In genomic region chr6:15504581-15505350, GRCh38 we compare ENCODE assay signal across 8 cellular contexts.
DNase-seq lines count a peak whose midpoint lies in the region; ATAC-seq and TF ChIP-seq lines count a peak whose summit lies in the region.

No MANE protein-coding gene starts in this region.

- peaks cover 0 to 88% (median 3%) of the 10 kb centered on the region in 3 donors for H3K36me3 Mint-ChIP-seq in naive thymus-derived CD8-positive, alpha-beta T cell

- DNase-seq in DMS53 (lab: John Stamatoyannopoulos, UW) (peak; percentile 75), NCI-H2171 (lab: John Stamatoyannopoulos, UW) (peak; percentile 45), cerebellar cortex (ENCODE audit: low spot score) (peak; percentile 71), tibial artery (peak; percentile 63 to 85), cortex of kidney (lab: John Stamatoyannopoulos, UW) (no peak)
- no peak for DNase-seq in naive thymus-derived CD8-positive, alpha-beta T cell
- DNase-seq in stimulated activated CD4-positive, alpha-beta T cell treated with anti-CD3 and anti-CD28 coated beads, Interleukin-2, amount 100 ng/mL, for 48 hours = no peak

- TF ChIP-seq RAD21 in liver (IDR thresholded peaks at IDR 0.05) = peak; percentile 45 to 47

- 26% methylated on average over 26 of the region's 26 CpGs for WGBS in liver

- no peaks in the 10 kb centered on the region for H3K27me3 ChIP-seq in liver (ENCODE audit: control insufficient read depth in 4 of 4, insufficient read depth in 4 of 4, low read length in 3 of 4)
- no peaks in the 10 kb centered on the region for H3K27me3 ChIP-seq in tibial artery

- no peak for ATAC-seq in naive thymus-derived CD8-positive, alpha-beta T cell

- H3K4me1 ChIP-seq in liver (ENCODE audit: control insufficient read depth in 4 of 4, insufficient read depth in 4 of 4, low read length in 3 of 4) = peaks cover 3 to 25% (median 16%) of the 10 kb centered on the region in 4 donors
- H3K4me1 ChIP-seq in tibial artery = peaks cover 3 to 40% (median 22%) of the 10 kb centered on the region in 4 donors

- intact Hi-C loops in tibial artery (cut with DNase I; ENCODE audit: low total_unique reads) = loop anchor here (10.0 kb wide), 1 partner anchor 120 kb away; no protein-coding TSS in a partner anchor

- no peak overlapping the region for H3K9ac ChIP-seq in liver (ENCODE audit: low read depth in 1 of 2, low read length in 2 of 2)

- no peaks in the 10 kb centered on the region for H3K27me3 Mint-ChIP-seq in naive thymus-derived CD8-positive, alpha-beta T cell

- peak overlapping the region in 3 of 10 donors; percentile 43 to 59 (median 57) for H3K27ac Mint-ChIP-seq in naive thymus-derived CD8-positive, alpha-beta T cell

- H3K4me1 Mint-ChIP-seq in naive thymus-derived CD8-positive, alpha-beta T cell = peaks cover 0 to 17% (median 11%) of the 10 kb centered on the region in 4 donors

- H3K27ac ChIP-seq in liver (ENCODE audit: low read depth in 1 of 2, low read length in 2 of 2) = peak overlapping the region; percentile 40 to 59
- H3K27ac ChIP-seq in tibial artery = peak overlapping the region; percentile 45 to 50

- TF ChIP-seq CTCF in liver (IDR thresholded peaks at IDR 0.05; ENCODE audit: low read depth, low read length, missing input control) = no peak
- no peak for TF ChIP-seq CTCF in tibial artery (IDR thresholded peaks at IDR 0.05)

- no peaks in the 10 kb centered on the region for H3K9me3 ChIP-seq in liver (ENCODE audit: control insufficient read depth in 4 of 4, low read length in 3 of 4)
- H3K9me3 ChIP-seq in tibial artery = no peaks in the 10 kb centered on the region

- no peak overlapping the region for H3K4me3 Mint-ChIP-seq in naive thymus-derived CD8-positive, alpha-beta T cell

- H3K4me3 ChIP-seq in liver (ENCODE audit: low read depth in 1 of 3, low read length in 3 of 3) = no peak overlapping the region
- peak overlapping the region; percentile 31 to 39 for H3K4me3 ChIP-seq in tibial artery

- no peaks in the 10 kb centered on the region for H3K9me3 Mint-ChIP-seq in naive thymus-derived CD8-positive, alpha-beta T cell

- H3K36me3 ChIP-seq in liver (ENCODE audit: control insufficient read depth in 4 of 4, insufficient read depth in 3 of 4, low read depth in 1 of 4, low read length in 3 of 4) = peaks cover 3 to 17% (median 8%) of the 10 kb centered on the region in 4 donors
- peaks cover 19 to 31% (median 22%) of the 10 kb centered on the region in 3 donors for H3K36me3 ChIP-seq in tibial artery

- POLR2A ChIA-PET in naive thymus-derived CD8-positive, alpha-beta T cell (lab: Charles Lee) = interaction anchor here (0.7 kb wide), 1 partner anchor 107 kb away, joined by 3 read pairs; no protein-coding TSS in a partner anchor

TF ChIP-seq in liver, 16 proteins besides CTCF, POLR2A, EP300 and RAD21:
- peak; percentile 38 for TF ChIP-seq REST (IDR thresholded peaks at IDR 0.05)
- TF ChIP-seq RXRA (IDR thresholded peaks at IDR 0.05) = peak; percentile 66 to 77
- peak in 1 of 2 donors; percentile 58 for TF ChIP-seq JUND (IDR thresholded peaks at IDR 0.05)
- no peak for TF ChIP-seq FOXA1 (IDR thresholded peaks at IDR 0.05)
- TF ChIP-seq ATF3 (IDR thresholded peaks at IDR 0.05) = no peak
- TF ChIP-seq ZBTB33 (IDR thresholded peaks at IDR 0.05) = no peak
- TF ChIP-seq FOXA2 (IDR thresholded peaks at IDR 0.05) = no peak
- TF ChIP-seq EGR1 (IDR thresholded peaks at IDR 0.05; ENCODE audit: low read depth in 2 of 2) = peak in 1 of 2 donors; percentile 29
- no peak for TF ChIP-seq NR2F2 (IDR thresholded peaks at IDR 0.05)
- no peak for TF ChIP-seq MAX (IDR thresholded peaks at IDR 0.05)
- no peak for TF ChIP-seq YY1 (IDR thresholded peaks at IDR 0.05)
- no peak for TF ChIP-seq GABPA (IDR thresholded peaks at IDR 0.05 in 1 of 2, conservative IDR thresholded peaks at IDR 0.05 in 1 of 2)
- TF ChIP-seq TAF1 (conservative IDR thresholded peaks at IDR 0.05) = no peak
- TF ChIP-seq SP1 (IDR thresholded peaks at IDR 0.05) = peak; percentile 57
- peak; percentile 32 to 51 for TF ChIP-seq HNF4A (conservative IDR thresholded peaks at IDR 0.05)
- no peak for TF ChIP-seq HNF4G (IDR thresholded peaks at IDR 0.05)

Comparison
In these comparisons a context has a peak if more than half of its experiments do, and no peak if none do; other contexts are left out.
1. DNase-seq: peak in DMS53 (single experiment), NCI-H2171 (single experiment), cerebellar cortex (single experiment) and tibial artery (2 of 2); none in cortex of kidney (single experiment), naive thymus-derived CD8-positive, alpha-beta T cell (0 of 10) and stimulated activated CD4-positive, alpha-beta T cell treated with anti-CD3 and anti-CD28 coated beads, Interleukin-2, amount 100 ng/mL, for 48 hours (0 of 2).
2. H3K4me3 ChIP-seq: peak in tibial artery (2 of 2); none in liver (0 of 3).